Comparison of ENCODE assay signal across 13 cellular contexts in genomic region chr11:65853249-65853979, GRCh38. TPM values are rescaled to one million over a fixed set of nuclear protein-coding genes. Genes with fewer than 3 reads are reported as not detected.
A peak's percentile ranks its signal among the peaks of the same experiment; 100 is the strongest.
DNase-seq lines count a peak whose midpoint lies in the region; ATAC-seq and TF ChIP-seq lines count a peak whose summit lies in the region.
"Had no signal": no experiment of that assay in that cellular context is flagged by ENCODE, and none has a peak within 500 bp of the region (broad histone marks: within the 10 kb centered on the region; RNA-seq: fewer than 3 reads in every experiment).

No MANE protein-coding gene starts in this region.

- no peak for ATAC-seq in HG02870 (IDR thresholded peaks at IDR 0.05; ENCODE audit: unreplicated experiment)
- ATAC-seq in HG03025 (IDR thresholded peaks at IDR 0.05; ENCODE audit: low FRiP score, unreplicated experiment): no peak

- TF ChIP-seq CTCF in VCaP (conservative IDR thresholded peaks at IDR 0.05) (peak; percentile 12; the same call in 1 of the 2 replicates), glutamatergic neuron (IDR thresholded peaks at IDR 0.05; ENCODE audit: partially characterized antibody, unreplicated experiment) (no peak), type B pancreatic cell (conservative IDR thresholded peaks at IDR 0.05) (no peak)

- H3K4me1 Mint-ChIP-seq in glutamatergic neuron (ENCODE audit: low read depth, unreplicated experiment) (peaks cover 16% of the 10 kb centered on the region), type B pancreatic cell (ENCODE audit: unreplicated experiment) (peaks cover 20% of the 10 kb centered on the region)

- DNase-seq in stimulated activated CD4-positive, alpha-beta T cell treated with anti-CD3 and anti-CD28 coated beads, Interleukin-4, amount 100 ng/mL, for 24 hours: peak; percentile 3
- no peak for DNase-seq in stimulated activated CD4-positive, alpha-beta T cell treated with anti-CD3 and anti-CD28 coated beads, Interleukin-4, amount 100 ng/mL, for 1 hour
- DNase-seq in glutamatergic neuron (no peak), type B pancreatic cell (ENCODE audit: extremely low spot score, unreplicated experiment) (no peak), kidney tubule cell (ENCODE audit: low spot score) (no peak)
- DNase-seq: KG1, NCI-H510A, trophoblast cell had no signal

- peaks cover 18% of the 10 kb centered on the region for H3K27me3 Mint-ChIP-seq in glutamatergic neuron (ENCODE audit: unreplicated experiment)
- peaks cover 3% of the 10 kb centered on the region for H3K27me3 Mint-ChIP-seq in type B pancreatic cell

- H3K9me3 Mint-ChIP-seq in glutamatergic neuron (ENCODE audit: unreplicated experiment) (peaks cover 23% of the 10 kb centered on the region), type B pancreatic cell (no peaks in the 10 kb centered on the region)

- H3K4me3 Mint-ChIP-seq in glutamatergic neuron (ENCODE audit: unreplicated experiment): peak overlapping the region; percentile 42
- H3K4me3 Mint-ChIP-seq in type B pancreatic cell: peak overlapping the region; percentile 82

- 0 out of 2 replicates have a peak overlapping the region, but pooled peaks have one; percentile 0 for H3K27ac ChIP-seq in VCaP
- H3K27ac ChIP-seq: ascending aorta had no signal

- H3K27ac Mint-ChIP-seq in glutamatergic neuron (ENCODE audit: unreplicated experiment): peak overlapping the region; percentile 68
- peak overlapping the region; percentile 86 for H3K27ac Mint-ChIP-seq in type B pancreatic cell

- H3K36me3 Mint-ChIP-seq in glutamatergic neuron (ENCODE audit: unreplicated experiment) (no peaks in the 10 kb centered on the region), type B pancreatic cell (peaks cover 38% of the 10 kb centered on the region)

RNA-seq across cellular contexts. Expression of gene CFL1, which starts 4.6 kb away (rescaled TPM):
- total RNA-seq in glutamatergic neuron (ENCODE audit: unreplicated experiment) (1,294 TPM), type B pancreatic cell (ENCODE audit: low replicate concordance) (947 and 981 TPM in 2 replicates)

RNA-seq across cellular contexts. Expression of gene MUS81, which starts 6.8 kb away (rescaled TPM):
- total RNA-seq in glutamatergic neuron (ENCODE audit: unreplicated experiment) (114 TPM), type B pancreatic cell (ENCODE audit: low replicate concordance) (67.9 and 72.4 TPM in 2 replicates)

RNA-seq across cellular contexts. Expression of gene EFEMP2, which starts 19.2 kb away (rescaled TPM):
- 16.3 TPM for total RNA-seq in glutamatergic neuron (ENCODE audit: unreplicated experiment)
- 5.5 and 24.5 TPM in 2 replicates for total RNA-seq in type B pancreatic cell (ENCODE audit: low replicate concordance)

RNA-seq across cellular contexts. Expression of gene SNX32, which starts 19.7 kb away (rescaled TPM):
- 14.7 TPM for total RNA-seq in glutamatergic neuron (ENCODE audit: unreplicated experiment)
- 0.76 and 4.2 TPM in 2 replicates for total RNA-seq in type B pancreatic cell (ENCODE audit: low replicate concordance)
- total RNA-seq: ascending aorta, mononuclear cell had no signal

RNA-seq across cellular contexts. Expression of gene CTSW, which starts 26.2 kb away (rescaled TPM):
- total RNA-seq in glutamatergic neuron (ENCODE audit: unreplicated experiment) (not detected), type B pancreatic cell (ENCODE audit: low replicate concordance) (not detected in 2 replicates)
- total RNA-seq: ascending aorta had no signal
